ENCODE assay signal across 9 cellular contexts in genomic region chr4:76898385-76898692, GRCh38. TPM values are rescaled to one million over a fixed set of nuclear protein-coding genes. Genes with fewer than 3 reads are reported as not detected.
DNase-seq lines count a peak whose midpoint lies in the region; ATAC-seq, FAIRE-seq and TF ChIP-seq lines count a peak whose summit lies in the region.
"Had no signal": no experiment of that assay in that cellular context is flagged by ENCODE, and none has a peak within 500 bp of the region (broad histone marks: within the 10 kb centered on the region; RNA-seq: fewer than 3 reads in every experiment).

No MANE protein-coding gene starts in this region.

- H3K36me3 ChIP-seq in psoas muscle (ENCODE audit: insufficient read depth in 1 of 2, low read depth in 1 of 2), result no peaks in the 10 kb centered on the region

- H3K9me3 Mint-ChIP-seq in Calu3 (ENCODE audit: low read depth, unreplicated experiment) (no peaks in the 10 kb centered on the region), T-cell (no peaks in the 10 kb centered on the region)

- TF ChIP-seq CTCF in Calu3 (IDR thresholded peaks at IDR 0.05; ENCODE audit: unreplicated experiment), result no peak
- TF ChIP-seq CTCF in fibroblast of villous mesenchyme (IDR thresholded peaks at IDR 0.05; ENCODE audit: insufficient read depth, low read depth, low read length), result no peak
- TF ChIP-seq CTCF in psoas muscle (IDR thresholded peaks at IDR 0.05), result no peak

- no peaks in the 10 kb centered on the region for H3K9me3 ChIP-seq in psoas muscle

- peaks cover 11% of the 10 kb centered on the region for H3K4me1 Mint-ChIP-seq in Calu3 (ENCODE audit: low read depth, unreplicated experiment)
- H3K4me1 Mint-ChIP-seq in T-cell, result peaks cover 9 to 12% (median 11%) of the 10 kb centered on the region in 3 donors

- peaks cover 2 to 60% (median 11%) of the 10 kb centered on the region in 3 donors for H3K27me3 ChIP-seq in psoas muscle (ENCODE audit: insufficient read depth in 3 of 3, low read length in 2 of 3)

- 33 to 42% (median 42%) methylated on average over 14 of the region's 14 CpGs for WGBS in psoas muscle, 3 donors

- no peak overlapping the region for H3K27ac Mint-ChIP-seq in Calu3 (ENCODE audit: unreplicated experiment)
- H3K27ac Mint-ChIP-seq in T-cell, result no peak overlapping the region

- POLR2A ChIA-PET in T-cell (lab: Charles Lee), result interaction anchor here in 1 of 2 donors (1.4 kb wide), 1 partner anchor 9 kb away, joined by 3 read pairs; no protein-coding TSS in a partner anchor

- peaks cover 10% of the 10 kb centered on the region for H3K4me1 ChIP-seq in psoas muscle

- H3K27me3 Mint-ChIP-seq in Calu3 (ENCODE audit: unreplicated experiment), result peaks cover 12% of the 10 kb centered on the region
- peaks cover 23 to 32% of the 10 kb centered on the region in 2 donors for H3K27me3 Mint-ChIP-seq in T-cell

- intact Hi-C loops in Calu3 (cut with micrococcal nuclease; ENCODE audit: unreplicated experiment) (loop anchor here (5.0 kb wide), 1 partner anchor 49 kb away; the partner anchor contains the start of gene SEPTIN11), psoas muscle (cut with DNase I) (no loop called here)

- no peak for DNase-seq in Calu3
- no peak for DNase-seq in T-cell
- no peak for DNase-seq in fibroblast of villous mesenchyme (ENCODE audit: low read depth)
- no peak for DNase-seq in psoas muscle
- no peak for DNase-seq in RCC 7860 (ENCODE audit: low spot score)
- DNase-seq in NCI-H1092 treated with DMSO at 0.1 percent for 48 hours (lab: John Stamatoyannopoulos, UW), result no peak
- no peak for DNase-seq in NCI-H2107 treated with DMSO at 0.1 percent for 48 hours (lab: John Stamatoyannopoulos, UW; ENCODE audit: unreplicated experiment)

- no peak for ATAC-seq in T-cell (replicated peaks in 1 of 4)
- no peak for ATAC-seq in psoas muscle
- ATAC-seq in HG03571 (IDR thresholded peaks at IDR 0.05; ENCODE audit: unreplicated experiment), result no peak

- CTCF ChIA-PET in Calu3 (lab: Charles Lee), result no interaction called here
- CTCF ChIA-PET in T-cell (lab: Charles Lee), result interaction anchor here in 1 of 2 donors (0.7 kb wide), 1 partner anchor 147 kb away, joined by 4 read pairs; no protein-coding TSS in a partner anchor

- FAIRE-seq in RCC 7860 (lab: Jason Lieb, UNC), result no peak

- no TSS peak for BruUV-seq in Calu3 (replicated peaks; lab: Mats Ljungman, UMichigan)

- peak overlapping the region; percentile 48 for H3K4me3 ChIP-seq in fibroblast of villous mesenchyme (ENCODE audit: low read depth, low read length)
- H3K4me3 ChIP-seq in psoas muscle, result peak overlapping the region; percentile 64

- H3K4me3 Mint-ChIP-seq in Calu3 (ENCODE audit: low read depth, unreplicated experiment), result peak overlapping the region; percentile 71
- H3K4me3 Mint-ChIP-seq in T-cell, result peak overlapping the region; percentile 57 to 69 (median 68)

- peaks cover 16% of the 10 kb centered on the region for H3K36me3 Mint-ChIP-seq in Calu3 (ENCODE audit: insufficient read depth, unreplicated experiment)
- H3K36me3 Mint-ChIP-seq in T-cell, result no peaks in the 10 kb centered on the region

- no peak overlapping the region for H3K27ac ChIP-seq in psoas muscle

RNA-seq across cellular contexts. Expression of gene SOWAHB, which starts 0.4 kb away (rescaled TPM):
- total RNA-seq in Calu3 (2022), result 3.7 TPM in 2 replicates
- under 1 TPM in 1 of 5 donors, not detected in 4; 0.09 TPM for total RNA-seq in T-cell
- under 0.01 and 0.32 TPM in 2 replicates for total RNA-seq in fibroblast of villous mesenchyme
- under 1 TPM in 1 of 4 donors, not detected in 3; 0.09 TPM for total RNA-seq in psoas muscle
- polyA plus RNA-seq in psoas muscle, result under 1 TPM in 1 of 3 donors, not detected in 2; 0.03 TPM
- total RNA-seq: SK-MEL-5 had no signal

RNA-seq across cellular contexts. Expression of gene SEPTIN11, which starts 51.2 kb away (rescaled TPM):
- 50.2 and 56.2 TPM in 2 replicates for total RNA-seq in Calu3 (2022)
- total RNA-seq in T-cell, result 10 to 100 TPM; 20.9 to 25.0 (median 22.8) TPM
- 439 and 632 TPM in 2 replicates for total RNA-seq in fibroblast of villous mesenchyme
- 10 to 100 TPM; 20.9 to 54.0 (median 35.1) TPM for total RNA-seq in psoas muscle
- 10 to 100 TPM in 2 of 3 donors, 1 to 10 TPM in 1; 5.7 to 48.2 (median 21.5) TPM for polyA plus RNA-seq in psoas muscle
